In genomic region chr1:235938714-235939487, GRCh38 we compare ENCODE assay signal across 9 cellular contexts.
DNase-seq lines count a peak whose midpoint lies in the region; ATAC-seq and TF ChIP-seq lines count a peak whose summit lies in the region.
"Had no signal": no experiment of that assay in that cellular context is flagged by ENCODE, and none has a peak within 500 bp of the region (broad histone marks: within the 10 kb centered on the region; RNA-seq: fewer than 3 reads in every experiment).

No MANE protein-coding gene starts in this region.

- H3K4me1 Mint-ChIP-seq in activated T-cell treated with anti-CD3 and anti-CD28 coated beads, Interleukin-2, amount 50 U/mL, for 72 hours (ENCODE audit: low read depth), result peaks cover 35% of the 10 kb centered on the region

- H3K4me1 ChIP-seq in gastroesophageal sphincter (peaks cover 0 to 14% (median 3%) of the 10 kb centered on the region in 3 donors), transverse colon (peaks cover 0 to 20% (median 0%) of the 10 kb centered on the region in 4 donors)
- H3K4me1 ChIP-seq: colonic mucosa had no signal

- peaks cover 0 to 2% of the 10 kb centered on the region in 2 donors for H3K36me3 Mint-ChIP-seq in activated T-cell treated with anti-CD3 and anti-CD28 coated beads, Interleukin-2, amount 50 U/mL, for 72 hours (ENCODE audit: insufficient read depth in 2 of 2)

- peaks cover 20% of the 10 kb centered on the region for H3K27me3 Mint-ChIP-seq in activated T-cell treated with anti-CD3 and anti-CD28 coated beads, Interleukin-2, amount 50 U/mL, for 72 hours (ENCODE audit: low read depth)

- peak overlapping the region; percentile 43 for H3K27ac Mint-ChIP-seq in activated T-cell treated with anti-CD3 and anti-CD28 coated beads, Interleukin-2, amount 50 U/mL, for 72 hours

- TF ChIP-seq POLR2A in gastroesophageal sphincter (IDR thresholded peaks at IDR 0.05) (no peak), transverse colon (IDR thresholded peaks at IDR 0.05) (no peak)

- no peaks in the 10 kb centered on the region for H3K27me3 ChIP-seq in gastroesophageal sphincter
- no peaks in the 10 kb centered on the region for H3K27me3 ChIP-seq in transverse colon
- H3K27me3 ChIP-seq: colonic mucosa had no signal

- no peaks in the 10 kb centered on the region for H3K9me3 ChIP-seq in gastroesophageal sphincter
- no peaks in the 10 kb centered on the region for H3K9me3 ChIP-seq in transverse colon
- H3K9me3 ChIP-seq: colonic mucosa had no signal

- intact Hi-C loops in transverse colon (cut with DNase I; ENCODE audit: low total_unique reads), result no loop called here

- ATAC-seq in activated T-cell treated with anti-CD3 and anti-CD28 coated beads, Interleukin-2, amount 50 U/mL, for 72 hours (replicated peaks in 1 of 2), result peak; percentile 25 to 36
- peak; percentile 42 for ATAC-seq in gastroesophageal sphincter
- no peak for ATAC-seq in HG03025 (IDR thresholded peaks at IDR 0.05; ENCODE audit: low FRiP score, unreplicated experiment)
- no peak for ATAC-seq in GM18870 (IDR thresholded peaks at IDR 0.05; ENCODE audit: unreplicated experiment)

- DNase-seq in activated T-cell treated with anti-CD3 and anti-CD28 coated beads, Interleukin-2, amount 50 U/mL, for 72 hours, result no peak
- DNase-seq in activated T-cell treated with anti-CD3 and anti-CD28 coated beads for 4 hours (no peak), NOMO-1 treated with DMSO at 0.1 percent for 48 hours (lab: John Stamatoyannopoulos, UW; ENCODE audit: unreplicated experiment) (peak; percentile 95), transverse colon (no peak)
- DNase-seq in effector CD8-positive, alpha-beta T cell (lab: John Stamatoyannopoulos, UW), result no peak
- DNase-seq: colonic mucosa had no signal

- TF ChIP-seq EP300 in gastroesophageal sphincter (IDR thresholded peaks at IDR 0.05) (no peak), transverse colon (IDR thresholded peaks at IDR 0.05; ENCODE audit: low read depth) (no peak)

- peak overlapping the region; percentile 16 to 21 for H3K4me3 Mint-ChIP-seq in activated T-cell treated with anti-CD3 and anti-CD28 coated beads, Interleukin-2, amount 50 U/mL, for 72 hours

- H3K27ac ChIP-seq in gastroesophageal sphincter (peak overlapping the region in 1 of 4 donors; percentile 50), transverse colon (peak overlapping the region; percentile 0 to 42 (median 24))
- H3K27ac ChIP-seq: colonic mucosa had no signal

- H3K36me3 ChIP-seq in gastroesophageal sphincter (no peaks in the 10 kb centered on the region), transverse colon (no peaks in the 10 kb centered on the region)
- H3K36me3 ChIP-seq: colonic mucosa had no signal

- no peaks in the 10 kb centered on the region for H3K9me3 Mint-ChIP-seq in activated T-cell treated with anti-CD3 and anti-CD28 coated beads, Interleukin-2, amount 50 U/mL, for 72 hours

- 61 to 78% methylated on average over 4 to 6 of the region's 7 CpGs for WGBS in gastroesophageal sphincter (ENCODE audit: low coverage in 1 of 2), 2 donors
- WGBS in transverse colon (ENCODE audit: low coverage in 1 of 2), 2 donors, result 64 to 67% methylated on average over 7 of the region's 7 CpGs

- in situ Hi-C loops in transverse colon (cut with MboI; ENCODE audit: low pct_ligation_motif_present in 1 of 4, low pct_unique_long_range_greater_than_20kb in 1 of 4, low sequenced_read_pairs in 3 of 4), result no loop called here

- H3K4me3 ChIP-seq in gastroesophageal sphincter (no peak overlapping the region), transverse colon (no peak overlapping the region)
- H3K4me3 ChIP-seq: colonic mucosa had no signal

- no peak for TF ChIP-seq CTCF in gastroesophageal sphincter (IDR thresholded peaks at IDR 0.05)
- no peak for TF ChIP-seq CTCF in transverse colon (IDR thresholded peaks at IDR 0.05)

Comparison
In these comparisons a context has a peak if more than half of its experiments do, and no peak if none do; other contexts are left out.
1. ATAC-seq: peak in activated T-cell treated with anti-CD3 and anti-CD28 coated beads, Interleukin-2, amount 50 U/mL, for 72 hours (2 of 2) and gastroesophageal sphincter (single experiment); none in HG03025 (single experiment) and GM18870 (single experiment).